10 cellular contexts compared by ENCODE assay signal in genomic region chr3:16841906-16842709, GRCh38. TPM values are rescaled to one million over a fixed set of nuclear protein-coding genes. Genes with fewer than 3 reads are reported as not detected.
DNase-seq lines count a peak whose midpoint lies in the region; ATAC-seq, FAIRE-seq and TF ChIP-seq lines count a peak whose summit lies in the region.
"Had no signal": no experiment of that assay in that cellular context is flagged by ENCODE, and none has a peak within 500 bp of the region (broad histone marks: within the 10 kb centered on the region; RNA-seq: fewer than 3 reads in every experiment).

No MANE protein-coding gene starts in this region.

- H3K4me3 ChIP-seq in GM12878 = peak overlapping the region; percentile 36
- no peak overlapping the region for H3K4me3 ChIP-seq in pancreas
- H3K4me3 ChIP-seq in smooth muscle cell = no peak overlapping the region
- H3K4me3 ChIP-seq: thoracic aorta had no signal

- RAD21 ChIA-PET in GM12878 (lab: Charles Lee; ENCODE audit: unreplicated experiment) = interaction anchor here (0.6 to 3.7 kb wide), 30 partner anchors 8 to 409 kb away, joined by 3 to 33 read pairs (median 4); partner anchors contain the start of gene PLCL2

- H4K20me1 ChIP-seq in GM12878 (ENCODE audit: control insufficient read depth, insufficient read depth) (no peaks in the 10 kb centered on the region), smooth muscle cell (ENCODE audit: low read depth) (no peaks in the 10 kb centered on the region)

- CTCF ChIA-PET in GM12878 (lab: Yijun Ruan, JAX) = interaction anchor here (0.6 to 4.8 kb wide), 10 partner anchors 9 to 390 kb away, joined by 3 to 56 read pairs (median 4); partner anchors contain the start of gene PLCL2

- intact Hi-C loops in GM12878 (cut with micrococcal nuclease; ENCODE audit: unreplicated experiment) = loop anchor here (2.0 to 5.0 kb wide), 2 partner anchors 47 to 240 kb away; no protein-coding TSS in a partner anchor
- intact Hi-C loops in pancreas (cut with DNase I) = no loop called here

- H3K27ac ChIP-seq in GM12878 (ENCODE audit: control insufficient read depth, insufficient read depth) = peak overlapping the region; percentile 77
- H3K27ac ChIP-seq in pancreas = peak overlapping the region in 2 of 4 donors; percentile 6 to 58
- no peak overlapping the region for H3K27ac ChIP-seq in smooth muscle cell (ENCODE audit: low read depth)
- H3K27ac ChIP-seq: 22Rv1 had no signal

- DNase-seq in DMS153 (lab: John Stamatoyannopoulos, UW) = peak; percentile 75
- no peak for DNase-seq in DMS153 treated with DMSO at 0.1 percent for 48 hours (lab: John Stamatoyannopoulos, UW; ENCODE audit: unreplicated experiment)
- peak; percentile 42 to 91 (median 61) for DNase-seq in T-helper 1 cell
- DNase-seq in GM12878 (ENCODE audit: low read depth, low spot score) = peak; percentile 83
- DNase-seq in pancreas = peak in 4 of 6 donors; percentile 16 to 62 (median 48)
- no peak for DNase-seq in SW480 (ENCODE audit: low spot score)
- DNase-seq in smooth muscle cell (lab: John Stamatoyannopoulos, UW; ENCODE audit: unreplicated experiment) = no peak

- H3K9ac ChIP-seq in GM12878 (ENCODE audit: control insufficient read depth, insufficient read depth, low read length) = peak overlapping the region; percentile 69
- H3K9ac ChIP-seq in smooth muscle cell (ENCODE audit: low read depth) = no peak overlapping the region

- peaks cover 47% of the 10 kb centered on the region for H3K4me1 ChIP-seq in GM12878 (ENCODE audit: control insufficient read depth, insufficient read depth, low read length)
- peaks cover 11 to 44% (median 26%) of the 10 kb centered on the region in 3 donors for H3K4me1 ChIP-seq in pancreas
- H3K4me1 ChIP-seq in smooth muscle cell (ENCODE audit: low read depth) = peaks cover 8% of the 10 kb centered on the region

- peak; percentile 67 for ATAC-seq in HG03095 (IDR thresholded peaks at IDR 0.05; ENCODE audit: unreplicated experiment)
- peak; percentile 93 for ATAC-seq in GM12878
- ATAC-seq in pancreas = peak; percentile 22 to 70 (median 38)

- TF ChIP-seq CTCF in GM12878 (IDR thresholded peaks at IDR 0.05 in 2 of 3, conservative IDR thresholded peaks at IDR 0.05 in 1 of 3; ENCODE audit: control insufficient read depth in 2 of 3, extremely low read depth in 1 of 3, insufficient read depth in 1 of 3, low read depth in 3 of 3, low read length in 3 of 3) = no peak
- TF ChIP-seq CTCF in pancreas (IDR thresholded peaks at IDR 0.05) = no peak
- no peak for TF ChIP-seq CTCF in smooth muscle cell (IDR thresholded peaks at IDR 0.05; ENCODE audit: borderline replicate concordance, insufficient read depth, poor library complexity, severe bottlenecking)

- WGBS in GM12878 (ENCODE audit: insufficient coverage, insufficient replicate concordance, low lambda C conversion rate, missing lambda C conversion rate) = 2% methylated on average over 12 of the region's 12 CpGs
- 58 to 85% methylated on average over 12 of the region's 12 CpGs for WGBS in pancreas, 2 donors
- WGBS in smooth muscle cell (ENCODE audit: low lambda C conversion rate) = 88% methylated on average over 12 of the region's 12 CpGs

- BruUV-seq in GM12878 (replicated peaks; lab: Mats Ljungman, UMichigan) = no TSS peak

- POLR2A ChIA-PET in GM12878 (lab: Charles Lee) = interaction anchor here (0.6 to 2.9 kb wide), 7 partner anchors 8 to 179 kb away, joined by 3 to 14 read pairs (median 3); partner anchors contain the start of gene PLCL2

- H3K4me2 ChIP-seq in GM12878 (ENCODE audit: control insufficient read depth, insufficient read depth) (peak overlapping the region; percentile 79), smooth muscle cell (no peak overlapping the region)

- in situ Hi-C loops in GM12878 (cut with MboI) = no loop called here

- H3K27me3 ChIP-seq in GM12878 (replicated peaks in 1 of 2; ENCODE audit: control insufficient read depth in 2 of 2, insufficient read depth in 2 of 2, low read length in 1 of 2) = no peaks in the 10 kb centered on the region
- no peaks in the 10 kb centered on the region for H3K27me3 ChIP-seq in pancreas
- H3K27me3 ChIP-seq in smooth muscle cell (ENCODE audit: low read depth) = no peaks in the 10 kb centered on the region

- H3K36me3 ChIP-seq in GM12878 (ENCODE audit: control insufficient read depth in 2 of 2, insufficient read depth in 2 of 2, low read length in 1 of 2) = no peaks in the 10 kb centered on the region
- no peaks in the 10 kb centered on the region for H3K36me3 ChIP-seq in pancreas
- H3K36me3 ChIP-seq in smooth muscle cell (ENCODE audit: low read depth) = no peaks in the 10 kb centered on the region
- H3K36me3 ChIP-seq: thoracic aorta had no signal

- peak overlapping the region; percentile 73 for H2AFZ ChIP-seq in GM12878 (ENCODE audit: control insufficient read depth, low read depth, low read length)
- H2AFZ ChIP-seq in smooth muscle cell (ENCODE audit: low read depth) = no peak overlapping the region

- TF ChIP-seq POLR2A in GM12878 (IDR thresholded peaks at IDR 0.05; ENCODE audit: low read depth, low read length) = peak; percentile 58

- TF ChIP-seq EP300 in GM12878 (IDR thresholded peaks at IDR 0.05; ENCODE audit: borderline replicate concordance in 1 of 2, control insufficient read depth in 1 of 2, low read depth in 2 of 2, low read length in 2 of 2) = peak in 1 of 2 experiments; percentile 38; a peak in 2 of 4 replicates

- FAIRE-seq in GM12878 (lab: Jason Lieb, UNC) (no peak), pancreas (lab: Jason Lieb, UNC) (no peak)

- SMC1A ChIA-PET in GM12878 (lab: Charles Lee; ENCODE audit: uncharacterized antibody, unreplicated experiment) = interaction anchor here (0.6 to 4.2 kb wide), 34 partner anchors 7 to 450 kb away, joined by 3 to 45 read pairs (median 6); partner anchors contain the start of gene PLCL2

- no peaks in the 10 kb centered on the region for H3K79me2 ChIP-seq in GM12878 (ENCODE audit: control insufficient read depth, insufficient read depth, low read length)
- no peaks in the 10 kb centered on the region for H3K79me2 ChIP-seq in smooth muscle cell (ENCODE audit: low read depth)

- TF ChIP-seq RAD21 in GM12878 (IDR thresholded peaks at IDR 0.05; ENCODE audit: insufficient read depth, low read depth, low read length) = no peak

- H3F3A ChIP-seq in smooth muscle cell (ENCODE audit: low read depth) = no peaks in the 10 kb centered on the region

- H3K9me3 ChIP-seq in GM12878 (replicated peaks; ENCODE audit: control insufficient read depth, insufficient read depth, low read length) (no peaks in the 10 kb centered on the region; the same call in 2 of the 3 replicates), pancreas (no peaks in the 10 kb centered on the region), smooth muscle cell (replicated peaks; ENCODE audit: low read depth) (no peaks in the 10 kb centered on the region)
- H3K9me3 ChIP-seq: thoracic aorta had no signal

TF ChIP-seq in GM12878, 131 proteins besides CTCF, POLR2A, EP300 and RAD21 (continues in another document):
- TF ChIP-seq IKZF2 (IDR thresholded peaks at IDR 0.05) = peak in 1 of 2 experiments; percentile 60; a peak in 3 of 4 replicates
- TF ChIP-seq ZBTB4 (CRISPR knock-in tag; IDR thresholded peaks at IDR 0.05) = no peak
- no peak for TF ChIP-seq NRF1 (conservative IDR thresholded peaks at IDR 0.05; ENCODE audit: low read depth, low read length)
- no peak for TF ChIP-seq ZNF622 (IDR thresholded peaks at IDR 0.05)

RNA-seq across cellular contexts. Expression of gene PLCL2, which starts 42.6 kb away (rescaled TPM):
- total RNA-seq in GM12878 (2013; cell fraction: nucleolus; rRNA removed) = 199 and 222 TPM in 2 replicates
- total RNA-seq in GM12878 (2014; rRNA removed) (31.8 and 33.4 TPM in 2 replicates), GM12878 (2014; rRNA removed; fragmentation: Illumina TruSeq; extraction: Trizol) (37.3 and 37.5 TPM in 2 replicates), GM12878 (2021) (27.3 and 27.8 TPM in 2 replicates), pancreas (10 to 100 TPM in 1 of 6 donors, 1 to 10 TPM in 5; 6.3 to 12.1 (median 8.1) TPM), smooth muscle cell (5.0 and 8.7 TPM in 2 replicates)
- polyA plus RNA-seq in GM12878 (2011; ENCODE audit: low read depth) = 19.3 TPM
- polyA plus RNA-seq in GM12878 (2011; rRNA removed) (14.2 and 19.0 TPM in 2 replicates), GM12878 (2014; fragmentation: Illumina TruSeq; extraction: Trizol) (25.4 and 33.6 TPM in 2 replicates), GM12878 (2014; fragmentation: Nextera tagmentation; extraction: Ambion mirVana) (1 to 10 TPM; 7.5 to 9.6 TPM), GM12878 (2014; rRNA removed) (15.8 and 17.2 TPM in 2 replicates), GM12878 (2016; fragmentation: Nextera tagmentation; extraction: Ambion mirVana) (10 to 100 TPM; 18.4 to 25.0 TPM), pancreas (1 to 10 TPM; 1.8 to 6.7 TPM), smooth muscle cell (2.1 and 3.2 TPM in 2 replicates)
- polyA plus RNA-seq in GM12878 (2011; cell fraction: cytosol; rRNA removed) = 8.2 and 9.4 TPM in 2 replicates
- 9.0 and 10.7 TPM in 2 replicates for polyA plus RNA-seq in GM12878 (2011; cell fraction: nucleus; rRNA removed)
- polyA plus RNA-seq in GM12878 (2012) = 25.8 and 28.8 TPM in 2 replicates
- 30.2 and 35.1 TPM in 2 replicates for polyA minus RNA-seq in GM12878 (2011; rRNA and poly(A)+ RNA removed)
- 10.1 and 10.3 TPM in 2 replicates for polyA minus RNA-seq in GM12878 (2011; cell fraction: cytosol; rRNA and poly(A)+ RNA removed)
- 31.8 and 38.0 TPM in 2 replicates for polyA minus RNA-seq in GM12878 (2011; cell fraction: nucleus; rRNA and poly(A)+ RNA removed)

Comparison
In these comparisons a context has a peak if more than half of its experiments do, and no peak if none do; other contexts are left out.
1. DNase-seq: peak in DMS153 (single experiment), T-helper 1 cell (5 of 5), GM12878 (single experiment) and pancreas (4 of 6); none in DMS153 treated with DMSO at 0.1 percent for 48 hours (single experiment), SW480 (single experiment) and smooth muscle cell (single experiment).
2. ATAC-seq: peak in every context shown above with its lines; median percentile 93 in GM12878; 67 in HG03095; 38 in pancreas.